ENCODE assay signal across 29 cellular contexts in genomic region chr1:176325664-176326063, GRCh38.
"Had no signal": no experiment of that assay in that cellular context is flagged by ENCODE, and none has a peak within 500 bp of the region (broad histone marks: within the 10 kb centered on the region; RNA-seq: fewer than 3 reads in every experiment).

No MANE protein-coding gene starts in this region.

- H3K4me3 ChIP-seq: colonic mucosa, coronary artery, dorsolateral prefrontal cortex, esophagus muscularis mucosa, esophagus squamous epithelium, gastrocnemius medialis, gastroesophageal sphincter, heart left ventricle, heart right ventricle, hepatocyte had no signal

- H3K36me3 ChIP-seq: colonic mucosa, esophagus muscularis mucosa, esophagus squamous epithelium, gastrocnemius medialis, gastroesophageal sphincter, heart left ventricle, heart right ventricle had no signal

- DNase-seq: colonic mucosa; cortex of kidney; dermis blood vessel endothelial cell; dorsolateral prefrontal cortex; effector CD4-positive, alpha-beta T cell; effector CD8-positive, alpha-beta T cell; effector memory CD4-positive, alpha-beta T cell; effector memory CD8-positive, alpha-beta T cell; endodermal cell; erythroblast; esophagus squamous epithelium; foreskin fibroblast; foreskin keratinocyte; foreskin melanocyte; gastrocnemius medialis; glutamatergic neuron; head of caudate nucleus; heart left ventricle; heart right ventricle had no signal

- H3K4me1 ChIP-seq: colonic mucosa, esophagus muscularis mucosa, esophagus squamous epithelium, foreskin keratinocyte, gastrocnemius medialis, gastroesophageal sphincter, heart left ventricle, heart right ventricle had no signal

- H3K4me2 ChIP-seq: hepatocyte had no signal

- H3K27ac ChIP-seq: colonic mucosa, coronary artery, dorsolateral prefrontal cortex, epithelial cell of prostate, esophagus muscularis mucosa, esophagus squamous epithelium, foreskin keratinocyte, gastrocnemius medialis, gastroesophageal sphincter, heart left ventricle, heart right ventricle, hepatocyte had no signal

- H2AFZ ChIP-seq: hepatocyte had no signal

- ATAC-seq: effector memory CD8-positive, alpha-beta T cell; esophagus mucosa; foreskin keratinocyte; gastrocnemius medialis; gastroesophageal sphincter; heart left ventricle; heart right ventricle had no signal

- FAIRE-seq: colon, endometrium, endothelial cell of umbilical vein, frontal cortex had no signal

- H3K27me3 ChIP-seq: colonic mucosa, esophagus muscularis mucosa, esophagus squamous epithelium, gastrocnemius medialis, gastroesophageal sphincter, hepatocyte had no signal

- H3K79me2 ChIP-seq: hepatocyte had no signal

- H3K9me3 ChIP-seq: colonic mucosa, esophagus muscularis mucosa, esophagus squamous epithelium, gastrocnemius medialis, gastroesophageal sphincter, heart left ventricle, heart right ventricle had no signal
